Comparison of ENCODE assay signal across 8 cellular contexts in the genomic region with DNA sequence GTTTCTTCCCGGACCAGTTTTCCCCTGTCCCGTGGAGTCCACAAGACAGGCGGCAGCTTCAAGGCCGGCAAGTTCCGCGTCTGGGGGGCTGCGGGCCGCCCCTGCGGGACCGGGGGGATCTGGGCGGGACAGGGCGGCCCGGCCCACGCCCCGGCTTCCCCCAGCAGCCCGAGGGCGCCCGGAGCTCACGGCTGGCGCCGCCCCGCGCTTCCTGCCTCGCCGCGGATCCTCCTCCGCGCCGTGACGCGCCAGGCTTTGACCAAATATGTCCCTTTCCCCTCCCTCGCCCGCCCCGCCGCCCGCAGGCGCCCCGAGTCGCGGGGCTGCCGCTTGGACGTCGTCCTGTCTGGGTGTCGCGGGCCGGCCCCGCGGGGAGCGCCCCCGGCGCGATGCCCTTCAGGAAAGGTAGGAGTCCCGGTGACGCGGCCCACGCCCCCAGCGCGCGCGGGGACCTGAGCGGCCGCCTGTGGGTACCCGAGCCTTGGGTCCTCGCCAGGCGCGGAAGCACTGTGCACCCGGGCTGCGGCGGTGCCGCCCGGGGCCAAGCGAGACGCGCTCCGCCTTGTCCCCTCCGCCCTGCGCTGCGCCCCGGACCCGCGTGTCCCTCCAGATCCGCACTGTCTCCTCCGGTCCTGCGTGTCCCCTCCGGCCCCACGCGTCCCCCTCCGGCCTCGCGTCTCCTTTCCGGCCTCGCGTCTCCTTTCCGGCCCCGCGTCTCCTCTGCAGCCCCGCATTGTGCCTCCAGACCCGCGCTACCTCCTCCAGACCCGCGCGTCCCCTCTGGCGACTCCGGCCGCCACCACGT. TPM values are rescaled to one million over a fixed set of nuclear protein-coding genes. Genes with fewer than 3 reads are reported as not detected.
DNase-seq lines count a peak whose midpoint lies in the region; ATAC-seq, FAIRE-seq and TF ChIP-seq lines count a peak whose summit lies in the region.

No MANE protein-coding gene starts in this region.

- H3K4me1 Mint-ChIP-seq in natural killer cell, result peaks cover 33 to 45% of the 10 kb centered on the region in 2 donors

- H3K4me3 Mint-ChIP-seq in natural killer cell, result peak overlapping the region; percentile 96

- ATAC-seq in GM19328 (IDR thresholded peaks at IDR 0.05; ENCODE audit: unreplicated experiment), result peak; percentile 78
- peak; percentile 68 for ATAC-seq in HG03460 (IDR thresholded peaks at IDR 0.05; ENCODE audit: unreplicated experiment)
- peak; percentile 94 to 96 (median 94) for ATAC-seq in natural killer cell

- peaks cover 0 to 5% of the 10 kb centered on the region in 2 donors for H3K27me3 Mint-ChIP-seq in natural killer cell (ENCODE audit: low read depth in 2 of 2)

- intact Hi-C loops in natural killer cell (cut with micrococcal nuclease), result loop anchor here (10.0 kb wide), 1 partner anchor 130 kb away; no protein-coding TSS in a partner anchor

- H3K27ac Mint-ChIP-seq in natural killer cell, result peak overlapping the region; percentile 83 to 89

- FAIRE-seq in RCC 7860 (lab: Jason Lieb, UNC), result no peak

- no peaks in the 10 kb centered on the region for H3K9me3 Mint-ChIP-seq in natural killer cell

- H3K27ac ChIP-seq in C4-2B, result peak overlapping the region; percentile 72

- DNase-seq in RCC 7860 (ENCODE audit: low spot score) (peak; percentile 58), fibroblast of mammary gland (ENCODE audit: low read depth) (peak; percentile 73), natural killer cell (peak; percentile 86)
- DNase-seq in activated T-helper 1 cell treated with anti-CD3 and anti-CD28 coated beads, Interleukin-2, amount 50 U/mL, for 16 hours (ENCODE audit: low read depth in 1 of 2, low spot score in 1 of 2), result peak; percentile 73 to 82
- peak; percentile 75 to 85 (median 84) for DNase-seq in stimulated activated naive CD4-positive, alpha-beta T cell (lab: John Stamatoyannopoulos, UW)

- H3K36me3 Mint-ChIP-seq in natural killer cell, result no peaks in the 10 kb centered on the region

- TF ChIP-seq CTCF in C4-2B (conservative IDR thresholded peaks at IDR 0.05), result no peak
- TF ChIP-seq CTCF in fibroblast of mammary gland (conservative IDR thresholded peaks at IDR 0.05; ENCODE audit: control insufficient read depth, insufficient read depth, low read depth, low read length), result no peak
- no peak for TF ChIP-seq CTCF in natural killer cell (IDR thresholded peaks at IDR 0.05)

- H3K4me3 ChIP-seq in fibroblast of mammary gland (ENCODE audit: control insufficient read depth, low read depth, low read length), result peak overlapping the region; percentile 60

RNA-seq across cellular contexts. Expression of gene RBM17, which starts 56.0 kb away (rescaled TPM):
- total RNA-seq in natural killer cell, result 100 to 1,000 TPM; 120 to 147 (median 147) TPM

RNA-seq across cellular contexts. Expression of gene PFKFB3, which starts 57.9 kb away (rescaled TPM):
- total RNA-seq in natural killer cell, result 10 to 100 TPM; 33.4 to 59.7 (median 39.0) TPM

Comparison
In these comparisons a context has a peak if more than half of its experiments do, and no peak if none do; other contexts are left out.
1. Peak in every context shown above with its lines: DNase-seq, ATAC-seq, H3K4me3 ChIP-seq and H3K27ac ChIP-seq.